ENCODE assay signal across 7 cellular contexts in genomic region chr4:47922436-47923290, GRCh38. TPM values are rescaled to one million over a fixed set of nuclear protein-coding genes. Genes with fewer than 3 reads are reported as not detected.
DNase-seq lines count a peak whose midpoint lies in the region; ATAC-seq, FAIRE-seq and TF ChIP-seq lines count a peak whose summit lies in the region.
"Not testable (repeated sequence)": the region's sequence is repeated elsewhere in the genome, so short reads cannot be mapped to it uniquely, and the experiment has no call there.

No MANE protein-coding gene starts in this region.

- H3K4me2 ChIP-seq in OCI-LY1 (ENCODE audit: low read length); K562 (ENCODE audit: insufficient read depth, low read length); mesenchymal stem cell (ENCODE audit: low read length, poor library complexity, severe bottlenecking); trophoblast cell (ENCODE audit: low read length): not testable (repeated sequence)

- ATAC-seq in K562, result not testable (repeated sequence)

- CTCF ChIA-PET in K562 (lab: Yijun Ruan, JAX; ENCODE audit: low intra/inter-chr PET ratio), result not testable (repeated sequence)

- H3K4me1 ChIP-seq in HUES6 (ENCODE audit: control insufficient read depth, insufficient read depth, low read length), result peaks cover 10% of the 10 kb centered on the region
- not testable (repeated sequence) for H3K4me1 ChIP-seq in OCI-LY1 (ENCODE audit: insufficient read depth, low read length, severe bottlenecking); K562 (replicated peaks in 1 of 2; ENCODE audit: control insufficient read depth in 2 of 2, insufficient read depth in 2 of 2, low read length in 2 of 2); iPS-15b (ENCODE audit: control insufficient read depth, insufficient read depth, low read length); mesenchymal stem cell (ENCODE audit: control insufficient read depth, insufficient read depth, low read depth, low read length); trophoblast cell (ENCODE audit: control insufficient read depth in 1 of 2, insufficient read depth in 2 of 2, low read length in 2 of 2)

- peak overlapping the region; percentile 63 for H4K8ac ChIP-seq in mesenchymal stem cell (ENCODE audit: low read length)
- H4K8ac ChIP-seq in trophoblast cell (ENCODE audit: low read depth, low read length), result not testable (repeated sequence)

- in situ Hi-C loops in K562 (cut with MboI), result loop anchor here (10.0 kb wide), 1 partner anchor 218 kb away; no protein-coding TSS in a partner anchor

- 3% methylated on average over 17 of the region's 17 CpGs for WGBS in K562 (ENCODE audit: insufficient coverage, low coverage, missing lambda C conversion rate)
- WGBS in mesenchymal stem cell, result 72% methylated on average over 17 of the region's 17 CpGs
- no CpG with 5 or more reads among the region's 17 CpGs for whole genome bisulfite sequencing in trophoblast cell (ENCODE audit: extremely low coverage, insufficient coverage, insufficient read length)

- not testable (repeated sequence) for H3K27me3 ChIP-seq in HUES6 (ENCODE audit: control insufficient read depth, insufficient read depth, low read length); OCI-LY1 (ENCODE audit: insufficient read depth, low read length); K562 (ENCODE audit: control insufficient read depth in 2 of 2, insufficient read depth in 2 of 2, low read length in 2 of 2); iPS-15b (ENCODE audit: control insufficient read depth, insufficient read depth, low read length); trophoblast cell (ENCODE audit: insufficient read depth, low read length)
- H3K27me3 ChIP-seq in mesenchymal stem cell (ENCODE audit: control insufficient read depth in 1 of 2, insufficient read depth in 1 of 2, low read length in 2 of 2), result peaks cover 0 to 20% of the 10 kb centered on the region in 2 experiments

- not testable (repeated sequence) for H4K91ac ChIP-seq in mesenchymal stem cell (ENCODE audit: low read length); trophoblast cell (ENCODE audit: low read depth, low read length)

- FAIRE-seq in K562 (lab: Jason Lieb, UNC), result not testable (repeated sequence)

- not testable (repeated sequence) for H3K79me1 ChIP-seq in mesenchymal stem cell (replicated peaks; ENCODE audit: low read length, poor library complexity, severe bottlenecking); trophoblast cell (ENCODE audit: low read length)

- H2BK120ac ChIP-seq in mesenchymal stem cell (ENCODE audit: low read depth, low read length); trophoblast cell (ENCODE audit: insufficient read depth, low read length, poor library complexity): not testable (repeated sequence)

- H3K27ac ChIP-seq in HUES6 (ENCODE audit: low read depth, low read length); K562 (ENCODE audit: extremely low read depth, low read depth, low read length); mesenchymal stem cell (ENCODE audit: low read length, poor library complexity, severe bottlenecking); trophoblast cell (ENCODE audit: low read depth, low read length): not testable (repeated sequence)
- H3K27ac ChIP-seq in OCI-LY1 (ENCODE audit: low read depth, low read length, poor library complexity, severe bottlenecking), result peak overlapping the region; percentile 28

- intact Hi-C loops in K562 (cut with micrococcal nuclease), result not testable (repeated sequence)

- H3K9me2 ChIP-seq in OCI-LY1 (ENCODE audit: low read depth, low read length), result not testable (repeated sequence)

- not testable (repeated sequence) for BruUV-seq in K562 (replicated peaks; lab: Mats Ljungman, UMichigan)

- peak overlapping the region; percentile 32 for H4K12ac ChIP-seq in trophoblast cell (ENCODE audit: low read depth, low read length)

- H4K20me1 ChIP-seq in OCI-LY1 (ENCODE audit: insufficient read depth, low read length); K562 (replicated peaks; ENCODE audit: control insufficient read depth, insufficient read depth, low read length): not testable (repeated sequence)

- not testable (repeated sequence) for TF ChIP-seq CTCF in OCI-LY1 (IDR thresholded peaks at IDR 0.05; ENCODE audit: low read length); K562 (IDR thresholded peaks at IDR 0.05 in 2 of 3, conservative IDR thresholded peaks at IDR 0.05 in 1 of 3; ENCODE audit: insufficient read depth in 2 of 3, low read depth in 1 of 3, low read length in 3 of 3)

- H3K23ac ChIP-seq in mesenchymal stem cell (ENCODE audit: low read length in 2 of 2); trophoblast cell (ENCODE audit: low read length): not testable (repeated sequence)

- not testable (repeated sequence) for H3K18ac ChIP-seq in mesenchymal stem cell (ENCODE audit: low read depth in 1 of 2, low read length in 2 of 2); trophoblast cell (ENCODE audit: low read length)

- 0 out of 2 replicates have a peak overlapping the region, but pooled peaks have one; percentile 3 for H3K4me3 ChIP-seq in HUES6 (ENCODE audit: low read depth, low read length)
- H3K4me3 ChIP-seq in OCI-LY1 (ENCODE audit: low read depth, low read length, poor library complexity, severe bottlenecking); K562; mesenchymal stem cell (ENCODE audit: insufficient read depth in 1 of 2, low read depth in 1 of 2, low read length in 2 of 2); trophoblast cell (ENCODE audit: low read depth, low read length): not testable (repeated sequence)
- H3K4me3 ChIP-seq in iPS-15b (ENCODE audit: low read depth, low read length), result peak overlapping the region; percentile 33

- not testable (repeated sequence) for H3K4ac ChIP-seq in mesenchymal stem cell (ENCODE audit: low read depth in 1 of 2, low read length in 2 of 2); trophoblast cell (ENCODE audit: low read depth, low read length)

- POLR2A ChIA-PET in K562 (lab: Yijun Ruan, JAX), result not testable (repeated sequence)

- not testable (repeated sequence) for H3K9me1 ChIP-seq in K562 (ENCODE audit: control insufficient read depth, insufficient read depth, low read length)

- DNase-seq in ELF-1 (ENCODE audit: low read depth, low spot score), result peak; percentile 56
- DNase-seq in K562 (ENCODE audit: extremely low read depth in 1 of 4, low spot score in 3 of 4), result peak in 1 of 4 experiments; percentile 12
- DNase-seq in mesenchymal stem cell, trophoblast cell: not testable (repeated sequence)

- not testable (repeated sequence) for H3F3A ChIP-seq in OCI-LY1 (ENCODE audit: insufficient read depth, low read length)

- not testable (repeated sequence) for H3K9ac ChIP-seq in HUES6 (ENCODE audit: low read length); OCI-LY1 (ENCODE audit: low read length); K562 (ENCODE audit: insufficient read depth in 1 of 2, low read depth in 2 of 2, low read length in 2 of 2); iPS-15b (ENCODE audit: low read depth, low read length); mesenchymal stem cell (ENCODE audit: low read length); trophoblast cell (ENCODE audit: low read length)

- not testable (repeated sequence) for TF ChIP-seq RAD21 in K562 (CRISPR knock-in tag; conservative IDR thresholded peaks at IDR 0.05 in 1 of 2, IDR thresholded peaks at IDR 0.05 in 1 of 2)

- H2AK5ac ChIP-seq in mesenchymal stem cell (ENCODE audit: low read length, severe bottlenecking); trophoblast cell (ENCODE audit: low read length): not testable (repeated sequence)

- H3K79me2 ChIP-seq in OCI-LY1 (ENCODE audit: insufficient read depth, low read length); K562 (ENCODE audit: control insufficient read depth, insufficient read depth, low read length); trophoblast cell (ENCODE audit: control insufficient read depth, insufficient read depth, low read length, poor library complexity): not testable (repeated sequence)

- H2BK15ac ChIP-seq in mesenchymal stem cell (ENCODE audit: low read depth, poor library complexity, severe bottlenecking), result not testable (repeated sequence)

- not testable (repeated sequence) for H2AFZ ChIP-seq in OCI-LY1 (ENCODE audit: low read length); K562 (ENCODE audit: low read depth, low read length); mesenchymal stem cell (ENCODE audit: low read depth, low read length); trophoblast cell (ENCODE audit: insufficient read depth, low read length, poor library complexity)

- H2BK12ac ChIP-seq in mesenchymal stem cell (ENCODE audit: low read length in 2 of 2); trophoblast cell (ENCODE audit: low read length): not testable (repeated sequence)

- not testable (repeated sequence) for H2BK5ac ChIP-seq in mesenchymal stem cell (ENCODE audit: low read depth, low read length, poor library complexity, severe bottlenecking); trophoblast cell (ENCODE audit: low read depth, low read length, poor library complexity)

- not testable (repeated sequence) for H3K14ac ChIP-seq in mesenchymal stem cell (ENCODE audit: low read length in 2 of 2)
- peak overlapping the region; percentile 15 for H3K14ac ChIP-seq in trophoblast cell (ENCODE audit: low read length)

- not testable (repeated sequence) for TF ChIP-seq EP300 in K562 (IDR thresholded peaks at IDR 0.05; ENCODE audit: low read length)

- H3K36me3 ChIP-seq in HUES6 (ENCODE audit: control insufficient read depth, insufficient read depth, low read length); OCI-LY1 (ENCODE audit: insufficient read depth, low read length); K562 (ENCODE audit: control insufficient read depth, insufficient read depth, low read length); iPS-15b (ENCODE audit: control insufficient read depth, insufficient read depth, low read length); mesenchymal stem cell (ENCODE audit: control insufficient read depth in 1 of 2, insufficient read depth in 2 of 2, low read depth in 1 of 2, low read length in 2 of 2); trophoblast cell (ENCODE audit: control insufficient read depth in 1 of 2, insufficient read depth in 2 of 2, low read length in 2 of 2): not testable (repeated sequence)

- not testable (repeated sequence) for H3K9me3 ChIP-seq in HUES6 (ENCODE audit: control insufficient read depth, insufficient read depth, low read depth, low read length); OCI-LY1 (ENCODE audit: low read length); K562 (replicated peaks; ENCODE audit: control insufficient read depth, insufficient read depth, low read depth, low read length); iPS-15b (ENCODE audit: control insufficient read depth, insufficient read depth, low read length); mesenchymal stem cell (ENCODE audit: control insufficient read depth, low read length); trophoblast cell (ENCODE audit: insufficient read depth, low read depth, low read length)

- TF ChIP-seq POLR2A in K562 (conservative IDR thresholded peaks at IDR 0.05), result not testable (repeated sequence)

RNA-seq across cellular contexts. Expression of gene NFXL1, which starts 8.3 kb away (rescaled TPM):
- 36.8 and 85.1 TPM in 2 replicates for total RNA-seq in K562 (2011; cell fraction: chromatin; rRNA removed; ENCODE audit: low replicate concordance)
- 18.2 and 23.7 TPM in 2 replicates for total RNA-seq in K562 (2011; cell fraction: nucleolus; rRNA removed)
- total RNA-seq in K562 (2011; cell fraction: nucleoplasm; rRNA removed), result 26.6 and 27.4 TPM in 2 replicates
- total RNA-seq in K562 (2014; rRNA removed) (9.1 and 15.1 TPM in 2 replicates), K562 (2014; rRNA removed; fragmentation: Illumina TruSeq; extraction: Trizol) (10.6 and 11.2 TPM in 2 replicates), K562 (2015; rRNA removed; fragmentation: Illumina TruSeq; extraction: Trizol) (8.7 and 9.5 TPM in 2 replicates), K562 (2021) (16.1 and 18.8 TPM in 2 replicates)
- polyA plus RNA-seq in K562 (2011; rRNA removed) (22.4 and 27.0 TPM in 2 replicates), K562 (2014; fragmentation: Illumina TruSeq; extraction: Trizol) (10.4 and 13.0 TPM in 2 replicates), K562 (2014; fragmentation: Nextera tagmentation; extraction: Ambion mirVana) (1 to 10 TPM; 7.5 to 8.0 TPM), K562 (2014; rRNA removed) (12.8 and 13.6 TPM in 2 replicates)
- 6.2 and 12.7 TPM in 2 replicates for polyA plus RNA-seq in K562 (2011; cell fraction: cytosol; rRNA removed)
- 35.6 and 42.9 TPM in 2 replicates for polyA plus RNA-seq in K562 (2011; cell fraction: nucleus; rRNA removed)
- polyA plus RNA-seq in K562 (2012), result 9.4 and 17.2 TPM in 2 replicates
- 87.6 and 93.6 TPM in 2 replicates for polyA minus RNA-seq in K562 (2011; rRNA and poly(A)+ RNA removed)
- polyA minus RNA-seq in K562 (2011; cell fraction: cytosol; rRNA and poly(A)+ RNA removed), result 18.4 and 19.9 TPM in 2 replicates
- polyA minus RNA-seq in K562 (2011; cell fraction: nucleus; rRNA and poly(A)+ RNA removed), result 32.7 and 61.4 TPM in 2 replicates
- polyA plus RNA-seq in mesenchymal stem cell (2013, experiment 1 of 2), result 4.0 TPM
- polyA plus RNA-seq in mesenchymal stem cell (2013, experiment 2 of 2), result 5.1 TPM
- polyA plus RNA-seq in trophoblast cell (2013), result 14.4 and 16.3 TPM in 2 replicates
